19 cellular contexts compared by ENCODE assay signal in the genomic region with DNA sequence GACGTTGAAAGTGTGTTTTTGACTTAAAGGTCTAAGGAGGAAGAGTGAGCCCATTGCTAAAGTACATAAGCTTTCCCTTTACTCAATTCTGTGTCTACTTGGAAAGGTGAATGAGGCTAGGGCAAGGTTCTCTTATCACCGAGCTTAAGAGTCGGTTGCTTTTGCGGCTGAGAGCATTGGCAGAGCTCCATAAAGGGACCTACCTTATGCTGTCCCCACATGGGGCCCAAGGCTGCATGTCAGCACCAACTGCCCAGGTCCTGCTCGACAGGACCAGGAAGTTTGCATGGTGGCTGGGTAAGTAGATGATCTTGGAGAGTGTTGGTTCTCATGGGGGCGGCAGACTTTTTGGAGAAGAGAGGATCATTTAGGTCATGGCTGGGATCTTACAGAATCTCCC.
DNase-seq lines count a peak whose midpoint lies in the region; ATAC-seq, FAIRE-seq and TF ChIP-seq lines count a peak whose summit lies in the region.
"Had no signal": no experiment of that assay in that cellular context is flagged by ENCODE, and none has a peak within 500 bp of the region (broad histone marks: within the 10 kb centered on the region; RNA-seq: fewer than 3 reads in every experiment).

No MANE protein-coding gene starts in this region.

- no peaks in the 10 kb centered on the region for H3K27me3 ChIP-seq in ACC112 (ENCODE audit: insufficient read depth, low read length)
- peaks cover 0 to 4% of the 10 kb centered on the region in 2 experiments; a peak in 2 of 5 replicates for H3K27me3 ChIP-seq in K562 (ENCODE audit: control insufficient read depth in 2 of 2, insufficient read depth in 2 of 2, low read length in 2 of 2)
- H3K27me3 ChIP-seq in lower lobe of right lung (ENCODE audit: low read depth), result no peaks in the 10 kb centered on the region
- H3K27me3 ChIP-seq in subcutaneous abdominal adipose tissue (ENCODE audit: control insufficient read depth in 5 of 5, insufficient read depth in 4 of 5, low read length in 5 of 5), result no peaks in the 10 kb centered on the region

- in situ Hi-C loops in K562 (cut with MboI), result no loop called here

- ATAC-seq in K562 (peak; percentile 60), lower lobe of right lung (no peak)
- ATAC-seq in activated naive CD8-positive, alpha-beta T cell treated with anti-CD3 and anti-CD28 coated beads, Interleukin-2, amount 50 U/mL, for 24 hours, result no peak
- ATAC-seq: stimulated activated naive CD8-positive, alpha-beta T cell treated with anti-CD3 and anti-CD28 coated beads, Interleukin-15, Interleukin-2, amounts not matched to agents 100 U/mL and 50 U/mL, for 24 hours had no signal

- POLR2A ChIA-PET in K562 (lab: Yijun Ruan, JAX), result no interaction called here

- H3K4me3 ChIP-seq in ACC112 (ENCODE audit: low read depth, low read length) (no peak overlapping the region), K562 (no peak overlapping the region), lower lobe of right lung (no peak overlapping the region), subcutaneous abdominal adipose tissue (ENCODE audit: low read depth in 1 of 5, low read length in 5 of 5) (no peak overlapping the region)

- H3K9me3 ChIP-seq in K562 (replicated peaks; ENCODE audit: control insufficient read depth, insufficient read depth, low read depth, low read length), result no peaks in the 10 kb centered on the region
- no peaks in the 10 kb centered on the region for H3K9me3 ChIP-seq in lower lobe of right lung
- H3K9me3 ChIP-seq in subcutaneous abdominal adipose tissue (ENCODE audit: control insufficient read depth in 5 of 5, low read length in 5 of 5), result no peaks in the 10 kb centered on the region

- H3K9ac ChIP-seq in K562 (ENCODE audit: insufficient read depth in 1 of 2, low read depth in 2 of 2, low read length in 2 of 2) (no peak overlapping the region), subcutaneous abdominal adipose tissue (ENCODE audit: low read length in 5 of 5) (no peak overlapping the region)

- FAIRE-seq in K562 (lab: Jason Lieb, UNC), result peak; percentile 84
- FAIRE-seq: endothelial cell of umbilical vein had no signal

- no peaks in the 10 kb centered on the region for H3K9me3 Mint-ChIP-seq in activated naive CD8-positive, alpha-beta T cell treated with anti-CD3 and anti-CD28 coated beads, Interleukin-2, amount 50 U/mL, for 24 hours
- H3K9me3 Mint-ChIP-seq: CD4-positive, alpha-beta T cell; H9 had no signal

- H3K79me2 ChIP-seq in ACC112 (ENCODE audit: control insufficient read depth, insufficient read depth, low read length, unreplicated experiment), result peaks cover 38% of the 10 kb centered on the region
- H3K79me2 ChIP-seq in K562 (ENCODE audit: control insufficient read depth, insufficient read depth, low read length), result no peaks in the 10 kb centered on the region

- BruUV-seq in K562 (replicated peaks; lab: Mats Ljungman, UMichigan), result no TSS peak

- no peak for TF ChIP-seq EP300 in K562 (IDR thresholded peaks at IDR 0.05; ENCODE audit: low read length)

- DNase-seq in K562 (ENCODE audit: extremely low read depth in 1 of 4, low spot score in 3 of 4) (peak; percentile 26 to 76 (median 50)), lower lobe of right lung (no peak), NCI-H2029 treated with DMSO at 0.1 percent for 48 hours (lab: John Stamatoyannopoulos, UW) (no peak), NCI-H1930 (lab: John Stamatoyannopoulos, UW) (no peak)
- no peak for DNase-seq in stimulated activated CD4-positive, alpha-beta T cell treated with anti-CD3 and anti-CD28 coated beads, Interleukin-4, amount 100 ng/mL, for 4 hours
- no peak for DNase-seq in activated naive CD8-positive, alpha-beta T cell treated with anti-CD3 and anti-CD28 coated beads, Interleukin-2, amount 50 U/mL, for 24 hours
- DNase-seq: activated CD4-positive, alpha-beta T cell treated with anti-CD3 and anti-CD28 coated beads, Interleukin-2, amount 50 U/mL, for 1 hour; activated naive CD4-positive, alpha-beta T cell treated with anti-CD3 and anti-CD28 coated beads, Interleukin-2, amount 50 U/mL, for 16 hours; CD4-positive, alpha-beta T cell; cortex of kidney; DMS53; H9; Kasumi-1; NCI-H1092 treated with DMSO at 0.1 percent for 48 hours; NCI-H510A treated with DMSO at 0.1 percent for 48 hours; stimulated activated naive CD8-positive, alpha-beta T cell treated with anti-CD3 and anti-CD28 coated beads, Interleukin-15, Interleukin-2, amounts not matched to agents 100 U/mL and 50 U/mL, for 24 hours had no signal

- no peak for TF ChIP-seq CTCF in K562 (IDR thresholded peaks at IDR 0.05 in 2 of 3, conservative IDR thresholded peaks at IDR 0.05 in 1 of 3; ENCODE audit: insufficient read depth in 2 of 3, low read depth in 1 of 3, low read length in 3 of 3)
- no peak for TF ChIP-seq CTCF in lower lobe of right lung (IDR thresholded peaks at IDR 0.05)

- peaks cover 25% of the 10 kb centered on the region for H3K4me1 Mint-ChIP-seq in activated naive CD8-positive, alpha-beta T cell treated with anti-CD3 and anti-CD28 coated beads, Interleukin-2, amount 50 U/mL, for 24 hours

- H4K20me1 ChIP-seq in K562 (replicated peaks; ENCODE audit: control insufficient read depth, insufficient read depth, low read length), result no peaks in the 10 kb centered on the region

- no peak overlapping the region for H3K4me3 Mint-ChIP-seq in activated naive CD8-positive, alpha-beta T cell treated with anti-CD3 and anti-CD28 coated beads, Interleukin-2, amount 50 U/mL, for 24 hours
- H3K4me3 Mint-ChIP-seq: CD4-positive, alpha-beta T cell; H9 had no signal

- TF ChIP-seq RAD21 in K562 (CRISPR knock-in tag; conservative IDR thresholded peaks at IDR 0.05 in 1 of 2, IDR thresholded peaks at IDR 0.05 in 1 of 2), result no peak

- TF ChIP-seq POLR2A in K562 (conservative IDR thresholded peaks at IDR 0.05), result no peak

- H3K27ac ChIP-seq in ACC112 (ENCODE audit: low read depth, low read length), result peak overlapping the region; percentile 94
- H3K27ac ChIP-seq in K562 (ENCODE audit: extremely low read depth, low read depth, low read length), result no peak overlapping the region
- peak overlapping the region; percentile 27 for H3K27ac ChIP-seq in lower lobe of right lung
- H3K27ac ChIP-seq in subcutaneous abdominal adipose tissue (ENCODE audit: low read depth, low read length), result peak overlapping the region; percentile 73

- 5% methylated on average over 6 of the region's 6 CpGs for WGBS in K562 (ENCODE audit: insufficient coverage, low coverage, missing lambda C conversion rate)

- H3K27me3 Mint-ChIP-seq in activated naive CD8-positive, alpha-beta T cell treated with anti-CD3 and anti-CD28 coated beads, Interleukin-2, amount 50 U/mL, for 24 hours, result no peaks in the 10 kb centered on the region
- H3K27me3 Mint-ChIP-seq: CD4-positive, alpha-beta T cell had no signal

- CTCF ChIA-PET in K562 (lab: Yijun Ruan, JAX; ENCODE audit: low intra/inter-chr PET ratio), result no interaction called here

- H3K4me1 ChIP-seq in ACC112 (ENCODE audit: control insufficient read depth, insufficient read depth, low read length, unreplicated experiment), result peaks cover 71% of the 10 kb centered on the region
- H3K4me1 ChIP-seq in K562 (replicated peaks in 1 of 2; ENCODE audit: control insufficient read depth in 2 of 2, insufficient read depth in 2 of 2, low read length in 2 of 2), result peaks cover 14 to 28% of the 10 kb centered on the region in 2 experiments
- H3K4me1 ChIP-seq in lower lobe of right lung, result peaks cover 88% of the 10 kb centered on the region
- peaks cover 9 to 80% (median 62%) of the 10 kb centered on the region in 5 donors for H3K4me1 ChIP-seq in subcutaneous abdominal adipose tissue (ENCODE audit: control insufficient read depth in 5 of 5, insufficient read depth in 5 of 5, low read length in 5 of 5)

- H3K27ac Mint-ChIP-seq in activated naive CD8-positive, alpha-beta T cell treated with anti-CD3 and anti-CD28 coated beads, Interleukin-2, amount 50 U/mL, for 24 hours, result no peak overlapping the region
- H3K27ac Mint-ChIP-seq: CD4-positive, alpha-beta T cell; H9 had no signal

- H3K4me2 ChIP-seq in K562 (ENCODE audit: insufficient read depth, low read length), result peak overlapping the region; percentile 43; the same call in 1 of the 2 replicates

- H3K9me1 ChIP-seq in K562 (ENCODE audit: control insufficient read depth, insufficient read depth, low read length), result no peaks in the 10 kb centered on the region

- H3K36me3 ChIP-seq in ACC112 (ENCODE audit: insufficient read depth, low read length) (no peaks in the 10 kb centered on the region; the same call in 1 of the 2 replicates), K562 (ENCODE audit: control insufficient read depth, insufficient read depth, low read length) (no peaks in the 10 kb centered on the region), lower lobe of right lung (peaks cover 5% of the 10 kb centered on the region), subcutaneous abdominal adipose tissue (ENCODE audit: control insufficient read depth in 5 of 5, insufficient read depth in 5 of 5, low read length in 5 of 5) (no peaks in the 10 kb centered on the region)

- intact Hi-C loops in K562 (cut with micrococcal nuclease) (no loop called here), lower lobe of right lung (cut with DNase I) (no loop called here)

- H2AFZ ChIP-seq in ACC112 (ENCODE audit: low read length, unreplicated experiment) (no peak overlapping the region), K562 (ENCODE audit: low read depth, low read length) (peak overlapping the region; percentile 46; the same call in 1 of the 2 replicates)

- no peaks in the 10 kb centered on the region for H3K36me3 Mint-ChIP-seq in activated naive CD8-positive, alpha-beta T cell treated with anti-CD3 and anti-CD28 coated beads, Interleukin-2, amount 50 U/mL, for 24 hours (ENCODE audit: low read depth)

TF ChIP-seq in K562, 482 proteins besides CTCF, POLR2A, EP300 and RAD21 (continues in another document):
- TF ChIP-seq MAX (CRISPR knock-in tag; IDR thresholded peaks at IDR 0.05), result peak; percentile 60; the same call in 1 of the 2 replicates
- TF ChIP-seq, protein P1, sequence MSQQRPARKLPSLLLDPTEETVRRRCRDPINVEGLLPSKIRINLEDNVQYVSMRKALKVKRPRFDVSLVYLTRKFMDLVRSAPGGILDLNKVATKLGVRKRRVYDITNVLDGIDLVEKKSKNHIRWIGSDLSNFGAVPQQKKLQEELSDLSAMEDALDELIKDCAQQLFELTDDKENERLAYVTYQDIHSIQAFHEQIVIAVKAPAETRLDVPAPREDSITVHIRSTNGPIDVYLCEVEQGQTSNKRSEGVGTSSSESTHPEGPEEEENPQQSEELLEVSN (IDR thresholded peaks at IDR 0.05; ENCODE audit: borderline replicate concordance in 1 of 2, extremely low read depth in 1 of 2, insufficient read depth in 1 of 2, insufficient read length in 1 of 2, low read depth in 1 of 2, low read length in 1 of 2, poor library complexity in 1 of 2, severe bottlenecking in 1 of 2), result peak in 1 of 2 experiments; percentile 26
- peak; percentile 59 for TF ChIP-seq NFIC (IDR thresholded peaks at IDR 0.05)

Comparison
In these comparisons a context has a peak if more than half of its experiments do, and no peak if none do; other contexts are left out.
1. DNase-seq: peak in K562 (4 of 4); none in lower lobe of right lung (single experiment), stimulated activated CD4-positive, alpha-beta T cell treated with anti-CD3 and anti-CD28 coated beads, Interleukin-4, amount 100 ng/mL, for 4 hours (0 of 2), NCI-H2029 treated with DMSO at 0.1 percent for 48 hours (single experiment), NCI-H1930 (0 of 2) and activated naive CD8-positive, alpha-beta T cell treated with anti-CD3 and anti-CD28 coated beads, Interleukin-2, amount 50 U/mL, for 24 hours (single experiment).